21 cellular contexts compared by ENCODE assay signal in the genomic region with DNA sequence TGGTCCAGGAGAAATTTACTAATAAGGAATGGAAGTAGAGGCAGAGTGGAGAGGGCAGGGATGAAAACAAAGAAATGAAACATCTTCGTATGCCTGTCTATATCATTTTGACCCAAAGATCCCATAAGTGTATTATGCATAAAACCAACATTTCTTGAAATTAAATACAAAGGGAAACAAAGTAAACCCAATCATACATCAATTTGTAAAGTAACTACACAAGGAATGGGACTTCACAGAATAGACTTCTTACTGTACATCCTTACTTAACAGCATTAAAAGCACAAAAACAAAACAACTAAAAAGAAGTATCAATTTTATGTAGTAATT.
"Had no signal": no experiment of that assay in that cellular context is flagged by ENCODE, and none has a peak within 500 bp of the region (broad histone marks: within the 10 kb centered on the region; RNA-seq: fewer than 3 reads in every experiment).

No MANE protein-coding gene starts in this region.

- H3K9me3 ChIP-seq: suprapubic skin had no signal

- H3K4me1 ChIP-seq: gastroesophageal sphincter, suprapubic skin, tibial nerve had no signal

- H3K27ac ChIP-seq: epithelial cell of prostate, gastroesophageal sphincter, heart left ventricle, suprapubic skin, tibial nerve had no signal

- H3K4me1 Mint-ChIP-seq: activated naive CD8-positive, alpha-beta T cell treated with anti-CD3 and anti-CD28 coated beads, Interleukin-2, amount 10 ng/mL, durations not matched to agents 7 days and 5 days; memory B cell; stimulated activated memory B cell treated with anti-CD40 and anti-IgM and Interleukin-4, amounts not matched to agents 10 μg/mL and 1 μg/mL and 100 μg/mL, for 72 hours had no signal

- DNase-seq: activated effector memory CD4-positive, alpha-beta T cell treated with Interleukin-2 at 50 U/mL for 16 hours; activated naive CD8-positive, alpha-beta T cell treated with anti-CD3 and anti-CD28 coated beads, Interleukin-2, amount 10 ng/mL, durations not matched to agents 7 days and 5 days; cerebellar nuclear complex; heart left ventricle; islet precursor cell; occipital lobe; stimulated activated CD4-positive, alpha-beta T cell treated with anti-CD3 and anti-CD28 coated beads, Interleukin-2, amount 100 ng/mL, for 24 hours; stomach; T-helper 9 cell had no signal

- H3K4me3 ChIP-seq: gastroesophageal sphincter, heart left ventricle, stomach, suprapubic skin, tibial nerve had no signal

- H3K9me3 Mint-ChIP-seq: activated naive CD8-positive, alpha-beta T cell treated with anti-CD3 and anti-CD28 coated beads, Interleukin-2, amount 10 ng/mL, durations not matched to agents 7 days and 5 days had no signal

- FAIRE-seq: small intestine had no signal

- H3K4me3 Mint-ChIP-seq: activated naive CD4-positive, alpha-beta T cell treated with anti-CD3 and anti-CD28 coated beads for 36 hours; activated naive CD8-positive, alpha-beta T cell treated with anti-CD3 and anti-CD28 coated beads, Interleukin-2, amount 10 ng/mL, durations not matched to agents 7 days and 5 days; activated T-cell treated with anti-CD3 and anti-CD28 coated beads, Interleukin-2, amount 50 U/mL, for 72 hours; memory B cell; natural killer cell treated with Interleukin-12 subunit alpha and Interleukin-12 subunit beta and Interleukin-15 and Interleukin-18, amount 100 ng/mL, for 72 hours; stimulated activated memory B cell treated with anti-CD40 and anti-IgM and Interleukin-4, amounts not matched to agents 10 μg/mL and 1 μg/mL and 100 μg/mL, for 72 hours; WTC11 had no signal

- ATAC-seq: activated T-cell treated with anti-CD3 and anti-CD28 coated beads, Interleukin-2, amount 50 U/mL, for 72 hours; gastroesophageal sphincter; natural killer cell treated with Interleukin-12 subunit alpha and Interleukin-12 subunit beta and Interleukin-15 and Interleukin-18, amount 100 ng/mL, for 72 hours; sciatic nerve had no signal

- H3K27ac Mint-ChIP-seq: activated naive CD4-positive, alpha-beta T cell treated with anti-CD3 and anti-CD28 coated beads for 36 hours; activated naive CD8-positive, alpha-beta T cell treated with anti-CD3 and anti-CD28 coated beads, Interleukin-2, amount 10 ng/mL, durations not matched to agents 7 days and 5 days; activated T-cell treated with anti-CD3 and anti-CD28 coated beads, Interleukin-2, amount 50 U/mL, for 72 hours; memory B cell; natural killer cell treated with Interleukin-12 subunit alpha and Interleukin-12 subunit beta and Interleukin-15 and Interleukin-18, amount 100 ng/mL, for 72 hours; stimulated activated memory B cell treated with anti-CD40 and anti-IgM and Interleukin-4, amounts not matched to agents 10 μg/mL and 1 μg/mL and 100 μg/mL, for 72 hours; WTC11 had no signal

- H3K27me3 ChIP-seq: gastroesophageal sphincter, heart left ventricle, stomach, suprapubic skin, tibial nerve had no signal

- H3K36me3 ChIP-seq: gastroesophageal sphincter, heart left ventricle, stomach, suprapubic skin, tibial nerve had no signal

- H3K27me3 Mint-ChIP-seq: activated naive CD8-positive, alpha-beta T cell treated with anti-CD3 and anti-CD28 coated beads, Interleukin-2, amount 10 ng/mL, durations not matched to agents 7 days and 5 days; memory B cell; stimulated activated memory B cell treated with anti-CD40 and anti-IgM and Interleukin-4, amounts not matched to agents 10 μg/mL and 1 μg/mL and 100 μg/mL, for 72 hours had no signal

- H3K36me3 Mint-ChIP-seq: activated naive CD8-positive, alpha-beta T cell treated with anti-CD3 and anti-CD28 coated beads, Interleukin-2, amount 10 ng/mL, durations not matched to agents 7 days and 5 days; memory B cell; stimulated activated memory B cell treated with anti-CD40 and anti-IgM and Interleukin-4, amounts not matched to agents 10 μg/mL and 1 μg/mL and 100 μg/mL, for 72 hours had no signal
